ENCODE assay signal across 10 cellular contexts in genomic region chr18:58552057-58552461, GRCh38.
A peak's percentile ranks its signal among the peaks of the same experiment; 100 is the strongest.
DNase-seq lines count a peak whose midpoint lies in the region; ATAC-seq, FAIRE-seq and TF ChIP-seq lines count a peak whose summit lies in the region.
"Had no signal": no experiment of that assay in that cellular context is flagged by ENCODE, and none has a peak within 500 bp of the region (broad histone marks: within the 10 kb centered on the region; RNA-seq: fewer than 3 reads in every experiment).

No MANE protein-coding gene starts in this region.

- DNase-seq in GM12891 (ENCODE audit: insufficient read length, low spot score) (no peak), epithelial cell of prostate (ENCODE audit: low read depth, low spot score) (no peak), SW480 (ENCODE audit: low spot score) (no peak), HuH-7.5 (ENCODE audit: low spot score) (no peak), retina (no peak)
- DNase-seq in activated CD8-positive, alpha-beta memory T cell treated with anti-CD3 and anti-CD28 coated beads, Interleukin-2, amount 50 U/mL, for 48 hours, result no peak

- ATAC-seq in GM19452 (IDR thresholded peaks at IDR 0.05; ENCODE audit: unreplicated experiment), result peak; percentile 72
- peak; percentile 70 for ATAC-seq in HG03280 (IDR thresholded peaks at IDR 0.05; ENCODE audit: unreplicated experiment)

- peak; percentile 95 for FAIRE-seq in GM12891 (lab: Jason Lieb, UNC)
- FAIRE-seq: endothelial cell of umbilical vein, H1 had no signal

- peak overlapping the region; percentile 13 for H3K27ac ChIP-seq in epithelial cell of prostate

- no peak for TF ChIP-seq POLR2A in GM12891 (IDR thresholded peaks at IDR 0.05; ENCODE audit: low read depth, low read length)

TF ChIP-seq in GM12891, 5 proteins besides CTCF, POLR2A, EP300 and RAD21:
- TF ChIP-seq TAF1 (IDR thresholded peaks at IDR 0.05; ENCODE audit: low read depth, low read length), result peak; percentile 30; the same call in 1 of the 2 replicates
- TF ChIP-seq SPI1 (IDR thresholded peaks at IDR 0.05; ENCODE audit: low read depth, low read length), result peak; percentile 94
- peak; percentile 96; the same call in 1 of the 2 replicates for TF ChIP-seq POU2F2 (IDR thresholded peaks at IDR 0.05; ENCODE audit: low read depth, low read length)
- TF ChIP-seq POLR2AphosphoS5 (IDR thresholded peaks at IDR 0.05; ENCODE audit: low read depth, low read length), result no peak
TF ChIP-seq in GM12891: peak in this region for 3.
